In the genomic region with DNA sequence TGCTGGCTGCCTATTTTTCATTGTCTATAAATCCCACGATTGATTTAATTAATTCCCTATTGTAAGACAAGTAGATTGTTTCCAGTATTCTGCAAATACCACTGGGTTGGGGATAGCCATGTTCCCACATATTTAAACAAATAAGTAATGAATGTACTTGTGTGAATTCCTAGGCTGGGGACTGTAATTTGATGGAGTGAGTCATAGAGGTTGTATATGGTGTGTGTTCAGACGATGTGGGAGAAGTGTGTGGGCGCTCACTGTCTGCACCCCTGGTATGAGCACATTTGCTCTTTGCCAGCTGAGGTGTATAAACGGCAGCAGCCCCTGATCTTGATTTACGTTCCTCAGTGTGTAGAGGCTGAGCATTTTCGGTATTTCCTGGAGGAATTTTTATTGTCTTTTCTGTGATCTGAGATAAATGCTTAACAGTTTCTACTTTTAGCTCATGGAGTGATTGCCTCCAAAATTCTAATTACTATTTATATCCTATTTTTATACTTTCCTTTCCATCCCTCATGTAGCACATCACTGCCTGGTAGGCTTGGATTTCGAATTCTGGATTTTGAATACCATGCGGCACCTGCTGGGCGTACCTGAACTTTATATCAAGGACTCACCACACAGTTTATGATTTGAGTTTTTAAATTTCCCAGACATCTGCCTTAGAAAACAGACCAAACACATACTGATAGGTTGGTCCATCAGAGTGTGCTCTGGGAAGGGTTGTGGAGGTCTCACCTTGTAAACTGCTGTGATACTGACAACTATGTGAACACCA, we compare ENCODE assay signal across 11 cellular contexts. TPM values are rescaled to one million over a fixed set of nuclear protein-coding genes. Genes with fewer than 3 reads are reported as not detected.
DNase-seq lines count a peak whose midpoint lies in the region; ATAC-seq and TF ChIP-seq lines count a peak whose summit lies in the region.
"Had no signal": no experiment of that assay in that cellular context is flagged by ENCODE, and none has a peak within 500 bp of the region (broad histone marks: within the 10 kb centered on the region; RNA-seq: fewer than 3 reads in every experiment).

No MANE protein-coding gene starts in this region.

- H3K27me3 Mint-ChIP-seq in activated T-cell treated with anti-CD3 and anti-CD28 coated beads, Interleukin-2, amount 50 U/mL, for 4 hours (ENCODE audit: low read depth), result no peaks in the 10 kb centered on the region

- peaks cover 6% of the 10 kb centered on the region for H3K36me3 Mint-ChIP-seq in activated T-cell treated with anti-CD3 and anti-CD28 coated beads, Interleukin-2, amount 50 U/mL, for 4 hours (ENCODE audit: insufficient read depth)

- H3K9me3 Mint-ChIP-seq in activated T-cell treated with anti-CD3 and anti-CD28 coated beads, Interleukin-2, amount 50 U/mL, for 4 hours, result no peaks in the 10 kb centered on the region

- H3K4me3 Mint-ChIP-seq in activated T-cell treated with anti-CD3 and anti-CD28 coated beads, Interleukin-2, amount 50 U/mL, for 4 hours, result no peak overlapping the region

- H3K4me1 Mint-ChIP-seq in activated T-cell treated with anti-CD3 and anti-CD28 coated beads, Interleukin-2, amount 50 U/mL, for 4 hours (ENCODE audit: low read depth), result peaks cover 31% of the 10 kb centered on the region

- H3K4me1 ChIP-seq in foreskin keratinocyte, result peaks cover 20% of the 10 kb centered on the region

- H3K27ac ChIP-seq in foreskin keratinocyte (no peak overlapping the region), substantia nigra (ENCODE audit: low read depth, low read length, poor library complexity, severe bottlenecking) (no peak overlapping the region)
- H3K27ac ChIP-seq: cardiac muscle cell had no signal

- TF ChIP-seq CTCF in foreskin keratinocyte (conservative IDR thresholded peaks at IDR 0.05), result peak; percentile 29

- DNase-seq in activated CD8-positive, alpha-beta memory T cell treated with anti-CD3 and anti-CD28 coated beads, Interleukin-2, amount 50 U/mL, for 4 hours, result peak; percentile 28
- no peak for DNase-seq in activated CD8-positive, alpha-beta memory T cell treated with anti-CD3 and anti-CD28 coated beads for 24 hours
- peak; percentile 15 for DNase-seq in activated T-cell treated with anti-CD3 and anti-CD28 coated beads, Interleukin-2, amount 50 U/mL, for 4 hours
- DNase-seq in foreskin keratinocyte (peak in 1 of 2 donors; percentile 22), NCI-H82 treated with DMSO at 0.1 percent for 48 hours (lab: John Stamatoyannopoulos, UW; ENCODE audit: unreplicated experiment) (no peak), substantia nigra (lab: John Stamatoyannopoulos, UW) (no peak)
- peak; percentile 9 for DNase-seq in stimulated activated CD8-positive, alpha-beta memory T cell treated with anti-CD3 and anti-CD28 coated beads, Interleukin-4, amount 100 ng/mL, for 24 hours (ENCODE audit: low read depth)
- DNase-seq: ACHN, NCI-H2107 had no signal

- ATAC-seq in activated T-cell treated with anti-CD3 and anti-CD28 coated beads, Interleukin-2, amount 50 U/mL, for 4 hours, result peak; percentile 66 to 70
- ATAC-seq in foreskin keratinocyte (peak; percentile 58), GM21529 (IDR thresholded peaks at IDR 0.05; ENCODE audit: unreplicated experiment) (no peak)

- no peaks in the 10 kb centered on the region for H3K27me3 ChIP-seq in foreskin keratinocyte
- H3K27me3 ChIP-seq: cardiac muscle cell had no signal

RNA-seq across cellular contexts. Expression of a gene that starts 6.2 kb away (rescaled TPM):
- total RNA-seq in activated T-cell treated with anti-CD3 and anti-CD28 coated beads, Interleukin-2, amount 50 U/mL, for 4 hours, result 10 to 100 TPM; 17.2 to 22.3 (median 22.2) TPM
- total RNA-seq in foreskin keratinocyte, result 39.9 and 40.4 TPM in 2 replicates
- 15.5 and 16.0 TPM in 2 replicates for polyA plus RNA-seq in foreskin keratinocyte

Comparison
In these comparisons a context has a peak if more than half of its experiments do, and no peak if none do; other contexts are left out.
1. DNase-seq: peak in activated CD8-positive, alpha-beta memory T cell treated with anti-CD3 and anti-CD28 coated beads, Interleukin-2, amount 50 U/mL, for 4 hours (single experiment), activated T-cell treated with anti-CD3 and anti-CD28 coated beads, Interleukin-2, amount 50 U/mL, for 4 hours (single experiment) and stimulated activated CD8-positive, alpha-beta memory T cell treated with anti-CD3 and anti-CD28 coated beads, Interleukin-4, amount 100 ng/mL, for 24 hours (single experiment); none in activated CD8-positive, alpha-beta memory T cell treated with anti-CD3 and anti-CD28 coated beads for 24 hours (single experiment), NCI-H82 treated with DMSO at 0.1 percent for 48 hours (single experiment) and substantia nigra (0 of 49).